19 cellular contexts compared by ENCODE assay signal in genomic region chr3:118766306-118766669, GRCh38.
"Had no signal": no experiment of that assay in that cellular context is flagged by ENCODE, and none has a peak within 500 bp of the region (broad histone marks: within the 10 kb centered on the region; RNA-seq: fewer than 3 reads in every experiment).

No MANE protein-coding gene starts in this region.

- DNase-seq: activated CD4-positive, alpha-beta memory T cell treated with anti-CD3 and anti-CD28 coated beads for 36 hours; activated CD4-positive, alpha-beta T cell treated with anti-CD3 and anti-CD28 coated beads for 4 hours; activated naive CD4-positive, alpha-beta T cell; activated naive CD8-positive, alpha-beta T cell treated with anti-CD3 and anti-CD28 coated beads for 36 hours; activated T-cell treated with anti-CD3 and anti-CD28 coated beads for 4 hours; amniotic stem cell; dermis blood vessel endothelial cell; effector memory CD4-positive, alpha-beta T cell; heart left ventricle; left ventricle myocardium inferior; mammary epithelial cell; midbrain; stimulated activated CD4-positive, alpha-beta T cell treated with anti-CD3 and anti-CD28 coated beads, Interleukin-4, amount 100 ng/mL, for 1 hour; testis; upper lobe of left lung had no signal

- ATAC-seq: gastroesophageal sphincter; heart left ventricle; sciatic nerve; stimulated activated effector memory CD8-positive, alpha-beta T cell treated with anti-CD3 and anti-CD28 coated beads, Interleukin-12 subunit alpha, Interleukin-12 subunit beta, amount 100 ng/mL, for 72 hours; WTC11 had no signal
